Comparison of ENCODE assay signal across 8 cellular contexts in genomic region chr15:31871159-31871886, GRCh38. TPM values are rescaled to one million over a fixed set of nuclear protein-coding genes. Genes with fewer than 3 reads are reported as not detected.
DNase-seq lines count a peak whose midpoint lies in the region; ATAC-seq lines count a peak whose summit lies in the region.

No MANE protein-coding gene starts in this region.

- H3K9me3 Mint-ChIP-seq in activated T-helper 1 cell treated with anti-CD3 and anti-CD28 coated beads, Interleukin-12 subunit alpha, Interleukin-12 subunit beta, Interleukin-2, Interleukin-4 antibody, amounts not matched to agents 30 ng/mL and 10 ng/mL and 1 ng/mL, durations not matched to agents 14 hours and 24 hours and 36 hours: no peaks in the 10 kb centered on the region
- H3K9me3 Mint-ChIP-seq in stimulated activated memory B cell treated with anti-CD40 and anti-IgM and Interleukin-4, amounts not matched to agents 10 μg/mL and 1 μg/mL and 100 μg/mL, for 72 hours: no peaks in the 10 kb centered on the region

- H2AFZ ChIP-seq in ACC112 (ENCODE audit: low read length, unreplicated experiment): peak overlapping the region; percentile 15

- peaks cover 37% of the 10 kb centered on the region for H3K27me3 Mint-ChIP-seq in activated T-helper 1 cell treated with anti-CD3 and anti-CD28 coated beads, Interleukin-12 subunit alpha, Interleukin-12 subunit beta, Interleukin-2, Interleukin-4 antibody, amounts not matched to agents 30 ng/mL and 10 ng/mL and 1 ng/mL, durations not matched to agents 14 hours and 24 hours and 36 hours (ENCODE audit: insufficient read depth)
- H3K27me3 Mint-ChIP-seq in stimulated activated memory B cell treated with anti-CD40 and anti-IgM and Interleukin-4, amounts not matched to agents 10 μg/mL and 1 μg/mL and 100 μg/mL, for 72 hours: peaks cover under 1% of the 10 kb centered on the region

- ATAC-seq in stimulated activated memory B cell treated with anti-CD40 and anti-IgM and Interleukin-4, amounts not matched to agents 10 μg/mL and 1 μg/mL and 100 μg/mL, for 72 hours: peak; percentile 17
- ATAC-seq in GM21526 (IDR thresholded peaks at IDR 0.05; ENCODE audit: low FRiP score, unreplicated experiment): no peak

- H3K27ac ChIP-seq in ACC112 (ENCODE audit: low read depth, low read length) (no peak overlapping the region), iPS DF 6.9 (ENCODE audit: low read length) (no peak overlapping the region)

- no peaks in the 10 kb centered on the region for H3K36me3 ChIP-seq in ACC112 (ENCODE audit: insufficient read depth, low read length)
- H3K36me3 ChIP-seq in H7 (replicated peaks; ENCODE audit: control insufficient read depth, insufficient read depth, low read length): no peaks in the 10 kb centered on the region
- no peaks in the 10 kb centered on the region; the same call in 1 of the 2 replicates for H3K36me3 ChIP-seq in iPS DF 6.9 (ENCODE audit: control insufficient read depth, insufficient read depth, low read length)

- DNase-seq in H7: no peak
- DNase-seq in activated T-helper 1 cell treated with anti-CD3 and anti-CD28 coated beads, Interleukin-12 subunit alpha, Interleukin-12 subunit beta, Interleukin-2, Interleukin-4 antibody, amounts not matched to agents 30 ng/mL and 10 ng/mL and 1 ng/mL, durations not matched to agents 14 hours and 24 hours and 36 hours (ENCODE audit: low spot score): no peak
- no peak for DNase-seq in iPS DF 6.9 (ENCODE audit: low read depth, low spot score)
- no peak for DNase-seq in NCI-H524 treated with DMSO at 0.1 percent for 48 hours (lab: John Stamatoyannopoulos, UW)
- no peak for DNase-seq in cerebellar cortex (ENCODE audit: low spot score)

- peaks cover 24% of the 10 kb centered on the region for H3K27me3 ChIP-seq in ACC112 (ENCODE audit: insufficient read depth, low read length)
- H3K27me3 ChIP-seq in H7 (ENCODE audit: control insufficient read depth, insufficient read depth, low read length): peaks cover 13% of the 10 kb centered on the region
- peaks cover 5% of the 10 kb centered on the region; the same call in 1 of the 2 replicates for H3K27me3 ChIP-seq in iPS DF 6.9 (ENCODE audit: control insufficient read depth, insufficient read depth, low read length)

- no CpG with 5 or more reads among the region's 14 CpGs for WGBS in iPS DF 6.9 (ENCODE audit: insufficient coverage, insufficient read length)

- no peaks in the 10 kb centered on the region for H3K9me3 ChIP-seq in iPS DF 6.9 (ENCODE audit: control insufficient read depth, insufficient read depth, low read length)

- peaks cover 15% of the 10 kb centered on the region for H3K4me1 Mint-ChIP-seq in activated T-helper 1 cell treated with anti-CD3 and anti-CD28 coated beads, Interleukin-12 subunit alpha, Interleukin-12 subunit beta, Interleukin-2, Interleukin-4 antibody, amounts not matched to agents 30 ng/mL and 10 ng/mL and 1 ng/mL, durations not matched to agents 14 hours and 24 hours and 36 hours (ENCODE audit: low read depth)
- H3K4me1 Mint-ChIP-seq in stimulated activated memory B cell treated with anti-CD40 and anti-IgM and Interleukin-4, amounts not matched to agents 10 μg/mL and 1 μg/mL and 100 μg/mL, for 72 hours: peaks cover 7% of the 10 kb centered on the region

- no peaks in the 10 kb centered on the region for H3K4me1 ChIP-seq in ACC112 (ENCODE audit: control insufficient read depth, insufficient read depth, low read length, unreplicated experiment)
- H3K4me1 ChIP-seq in iPS DF 6.9 (ENCODE audit: control insufficient read depth, insufficient read depth, low read length): peaks cover 2% of the 10 kb centered on the region; the same call in 1 of the 2 replicates

- intact Hi-C loops in activated T-helper 1 cell treated with anti-CD3 and anti-CD28 coated beads, Interleukin-12 subunit alpha, Interleukin-12 subunit beta, Interleukin-2, Interleukin-4 antibody, amounts not matched to agents 30 ng/mL and 10 ng/mL and 1 ng/mL, durations not matched to agents 14 hours and 24 hours and 36 hours (cut with micrococcal nuclease): no loop called here

- H3K4me3 ChIP-seq in ACC112 (ENCODE audit: low read depth, low read length): peak overlapping the region; percentile 80
- H3K4me3 ChIP-seq in H7 (ENCODE audit: insufficient read depth, low read depth, low read length): peak overlapping the region; percentile 54
- H3K4me3 ChIP-seq in iPS DF 6.9 (ENCODE audit: low read length): peak overlapping the region; percentile 43; the same call in 1 of the 2 replicates

- no peaks in the 10 kb centered on the region for H3K79me2 ChIP-seq in ACC112 (ENCODE audit: control insufficient read depth, insufficient read depth, low read length, unreplicated experiment)

- peak overlapping the region; percentile 78 for H3K27ac Mint-ChIP-seq in activated T-helper 1 cell treated with anti-CD3 and anti-CD28 coated beads, Interleukin-12 subunit alpha, Interleukin-12 subunit beta, Interleukin-2, Interleukin-4 antibody, amounts not matched to agents 30 ng/mL and 10 ng/mL and 1 ng/mL, durations not matched to agents 14 hours and 24 hours and 36 hours
- H3K27ac Mint-ChIP-seq in stimulated activated memory B cell treated with anti-CD40 and anti-IgM and Interleukin-4, amounts not matched to agents 10 μg/mL and 1 μg/mL and 100 μg/mL, for 72 hours: peak overlapping the region; percentile 74

- H3K36me3 Mint-ChIP-seq in activated T-helper 1 cell treated with anti-CD3 and anti-CD28 coated beads, Interleukin-12 subunit alpha, Interleukin-12 subunit beta, Interleukin-2, Interleukin-4 antibody, amounts not matched to agents 30 ng/mL and 10 ng/mL and 1 ng/mL, durations not matched to agents 14 hours and 24 hours and 36 hours (ENCODE audit: low read depth): no peaks in the 10 kb centered on the region
- no peaks in the 10 kb centered on the region for H3K36me3 Mint-ChIP-seq in stimulated activated memory B cell treated with anti-CD40 and anti-IgM and Interleukin-4, amounts not matched to agents 10 μg/mL and 1 μg/mL and 100 μg/mL, for 72 hours

- H3K4me3 Mint-ChIP-seq in activated T-helper 1 cell treated with anti-CD3 and anti-CD28 coated beads, Interleukin-12 subunit alpha, Interleukin-12 subunit beta, Interleukin-2, Interleukin-4 antibody, amounts not matched to agents 30 ng/mL and 10 ng/mL and 1 ng/mL, durations not matched to agents 14 hours and 24 hours and 36 hours: peak overlapping the region; percentile 88
- peak overlapping the region; percentile 87 for H3K4me3 Mint-ChIP-seq in stimulated activated memory B cell treated with anti-CD40 and anti-IgM and Interleukin-4, amounts not matched to agents 10 μg/mL and 1 μg/mL and 100 μg/mL, for 72 hours

RNA-seq across cellular contexts. Expression of gene OTUD7A, which starts 0.8 kb away (rescaled TPM):
- total RNA-seq in H7 (2014; rRNA removed; shearing (Covaris generic)): 0.41 and 1.2 TPM in 2 replicates
- 2.9 and 3.0 TPM in 2 replicates for total RNA-seq in activated T-helper 1 cell treated with anti-CD3 and anti-CD28 coated beads, Interleukin-12 subunit alpha, Interleukin-12 subunit beta, Interleukin-2, Interleukin-4 antibody, amounts not matched to agents 30 ng/mL and 10 ng/mL and 1 ng/mL, durations not matched to agents 14 hours and 24 hours and 36 hours
